8 cellular contexts compared by ENCODE assay signal in genomic region chr22:46035742-46036557, GRCh38. TPM values are rescaled to one million over a fixed set of nuclear protein-coding genes. Genes with fewer than 3 reads are reported as not detected.
A peak's percentile ranks its signal among the peaks of the same experiment; 100 is the strongest.
DNase-seq lines count a peak whose midpoint lies in the region; ATAC-seq and TF ChIP-seq lines count a peak whose summit lies in the region.

No MANE protein-coding gene starts in this region.

- no peaks in the 10 kb centered on the region for H3K36me3 Mint-ChIP-seq in T-helper 1 cell treated with Interleukin-12 subunit alpha and Interleukin-12 subunit beta and Interleukin-4 antibody, amounts not matched to agents 30 μg/mL and 1 μg/mL, for 36 hours (ENCODE audit: low read depth)

- DNase-seq in NCI-H1436 treated with DMSO at 0.1 percent for 48 hours (lab: John Stamatoyannopoulos, UW) (peak; percentile 93), amygdala (lab: John Stamatoyannopoulos, UW) (peak in 55 of 56 donors; percentile 93 to 100 (median 99)), left ventricle myocardium inferior (peak; percentile 100), prostate gland (ENCODE audit: low spot score) (peak; percentile 100), ureter (ENCODE audit: low spot score) (peak; percentile 100)

- H3K4me3 Mint-ChIP-seq in T-helper 1 cell treated with Interleukin-12 subunit alpha and Interleukin-12 subunit beta and Interleukin-4 antibody, amounts not matched to agents 30 μg/mL and 1 μg/mL, for 36 hours: peak overlapping the region; percentile 84

- H3K27ac ChIP-seq in left ventricle myocardium inferior (replicated peaks) (peak overlapping the region; percentile 99), prostate gland (peak overlapping the region; percentile 99 to 100)

- ATAC-seq in HG02798 (IDR thresholded peaks at IDR 0.05; ENCODE audit: poor library complexity, unreplicated experiment): peak; percentile 94

- H3K27me3 ChIP-seq in left ventricle myocardium inferior (ENCODE audit: low read depth) (no peaks in the 10 kb centered on the region), prostate gland (replicated peaks; ENCODE audit: insufficient read depth) (no peaks in the 10 kb centered on the region)

- TF ChIP-seq CTCF in left ventricle myocardium inferior (IDR thresholded peaks at IDR 0.05; ENCODE audit: borderline replicate concordance) (no peak), prostate gland (IDR thresholded peaks at IDR 0.05) (peak in 2 of 4 experiments; percentile 6 to 14)

- no peaks in the 10 kb centered on the region for H3K36me3 ChIP-seq in left ventricle myocardium inferior
- no peaks in the 10 kb centered on the region for H3K36me3 ChIP-seq in prostate gland

- H3K4me1 ChIP-seq in left ventricle myocardium inferior (peaks cover 30% of the 10 kb centered on the region), prostate gland (replicated peaks) (no peaks in the 10 kb centered on the region)

- H3K4me3 ChIP-seq in left ventricle myocardium inferior: peak overlapping the region; percentile 88
- H3K4me3 ChIP-seq in prostate gland: peak overlapping the region; percentile 47 to 64

- H3K9me3 ChIP-seq in left ventricle myocardium inferior (replicated peaks) (no peaks in the 10 kb centered on the region), prostate gland (no peaks in the 10 kb centered on the region)

- H3K27ac Mint-ChIP-seq in T-helper 1 cell treated with Interleukin-12 subunit alpha and Interleukin-12 subunit beta and Interleukin-4 antibody, amounts not matched to agents 30 μg/mL and 1 μg/mL, for 36 hours: peak overlapping the region; percentile 93

- no peaks in the 10 kb centered on the region for H3K9me3 Mint-ChIP-seq in T-helper 1 cell treated with Interleukin-12 subunit alpha and Interleukin-12 subunit beta and Interleukin-4 antibody, amounts not matched to agents 30 μg/mL and 1 μg/mL, for 36 hours

- H3K4me1 Mint-ChIP-seq in T-helper 1 cell treated with Interleukin-12 subunit alpha and Interleukin-12 subunit beta and Interleukin-4 antibody, amounts not matched to agents 30 μg/mL and 1 μg/mL, for 36 hours (ENCODE audit: low read depth): peaks cover 17% of the 10 kb centered on the region

- intact Hi-C loops in left ventricle myocardium inferior (cut with micrococcal nuclease): no loop called here
- intact Hi-C loops in prostate gland (cut with DNase I): no loop called here

- WGBS in prostate gland: 1% methylated on average over 53 of the region's 84 CpGs

- peak; percentile 92 for TF ChIP-seq POLR2A in GM15510 (IDR thresholded peaks at IDR 0.05; ENCODE audit: borderline replicate concordance, extremely low read depth, insufficient read length)
- TF ChIP-seq POLR2A in prostate gland (IDR thresholded peaks at IDR 0.05): peak; percentile 97

- no peaks in the 10 kb centered on the region for H3K27me3 Mint-ChIP-seq in T-helper 1 cell treated with Interleukin-12 subunit alpha and Interleukin-12 subunit beta and Interleukin-4 antibody, amounts not matched to agents 30 μg/mL and 1 μg/mL, for 36 hours (ENCODE audit: low read depth)

RNA-seq across cellular contexts. Expression of gene WNT7B, which starts 59.0 kb away (rescaled TPM):
- total RNA-seq in left ventricle myocardium inferior: not detected
- 1 to 10 TPM; 7.5 to 7.7 TPM for total RNA-seq in prostate gland
- total RNA-seq in ureter: 58.6 TPM

Comparison
In these comparisons a context has a peak if more than half of its experiments do, and no peak if none do; other contexts are left out.
1. Peak in every context shown above with its lines: DNase-seq, ATAC-seq, H3K4me3 ChIP-seq and H3K27ac ChIP-seq.